In the genomic region with DNA sequence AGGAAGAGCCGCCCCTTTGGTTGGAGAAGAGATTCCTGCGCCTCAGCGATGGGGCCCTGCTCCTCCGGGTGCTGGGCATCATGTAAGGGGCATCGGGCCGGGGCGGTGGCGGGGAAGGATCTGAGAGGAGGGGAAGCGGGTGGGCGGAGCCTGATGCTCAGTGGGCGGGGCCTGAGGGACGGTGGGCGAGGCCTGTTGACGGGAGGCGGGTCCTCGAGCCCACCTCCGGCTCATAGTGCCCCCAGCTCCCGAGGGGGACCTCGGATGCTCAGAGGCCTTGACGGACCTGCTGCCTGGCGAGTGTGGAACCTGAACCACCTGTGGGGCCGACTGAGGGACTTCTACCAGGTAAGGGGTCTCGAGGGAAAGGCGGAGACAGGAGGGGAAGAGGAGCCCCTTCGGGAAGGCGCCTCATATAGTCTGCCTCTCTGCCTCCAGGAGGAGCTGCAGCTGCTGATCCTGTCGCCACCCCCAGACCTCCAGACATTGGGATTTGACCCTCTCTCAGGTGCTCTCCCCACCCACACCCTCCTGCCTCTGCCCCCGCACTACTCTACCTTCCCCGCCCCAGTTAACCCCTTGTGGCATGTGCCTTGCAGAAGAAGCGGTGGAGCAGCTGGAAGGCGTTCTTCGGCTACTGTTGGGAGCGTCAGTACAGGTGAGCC, we compare ENCODE assay signal across 7 cellular contexts. TPM values are rescaled to one million over a fixed set of nuclear protein-coding genes. Genes with fewer than 3 reads are reported as not detected.
DNase-seq lines count a peak whose midpoint lies in the region; ATAC-seq and TF ChIP-seq lines count a peak whose summit lies in the region.

No MANE protein-coding gene starts in this region.

- TF ChIP-seq RAD21 in liver (IDR thresholded peaks at IDR 0.05) = no peak

- H3K4me2 ChIP-seq in OCI-LY3 (ENCODE audit: low read length) = peak overlapping the region; percentile 97

- peak overlapping the region; percentile 83 for H3K27ac Mint-ChIP-seq in stimulated activated effector memory CD8-positive, alpha-beta T cell treated with anti-CD3 and anti-CD28 coated beads, Interleukin-12 subunit alpha, Interleukin-12 subunit beta, amount 100 ng/mL, for 72 hours

- peaks cover 55% of the 10 kb centered on the region for H3K36me3 ChIP-seq in OCI-LY3 (replicated peaks; ENCODE audit: low read depth, low read length)
- H3K36me3 ChIP-seq in liver (ENCODE audit: control insufficient read depth in 4 of 4, insufficient read depth in 3 of 4, low read depth in 1 of 4, low read length in 3 of 4) = no peaks in the 10 kb centered on the region

- H3K4me3 ChIP-seq in OCI-LY3 (ENCODE audit: low read length) (peak overlapping the region; percentile 83), liver (ENCODE audit: low read depth in 1 of 3, low read length in 3 of 3) (peak overlapping the region in 1 of 3 donors; percentile 21)

- H3K79me2 ChIP-seq in OCI-LY3 (ENCODE audit: low read length) = peaks cover 22% of the 10 kb centered on the region

- ATAC-seq in GM21529 (IDR thresholded peaks at IDR 0.05; ENCODE audit: unreplicated experiment) (peak; percentile 46), esophagus mucosa (no peak)
- ATAC-seq in stimulated activated effector memory CD8-positive, alpha-beta T cell treated with anti-CD3 and anti-CD28 coated beads, Interleukin-12 subunit alpha, Interleukin-12 subunit beta, amount 100 ng/mL, for 72 hours = peak; percentile 65

- H2AFZ ChIP-seq in OCI-LY3 (ENCODE audit: low read depth, low read length) = no peak overlapping the region

- H3K9ac ChIP-seq in OCI-LY3 (ENCODE audit: low read length) = peak overlapping the region; percentile 97
- no peak overlapping the region for H3K9ac ChIP-seq in liver (ENCODE audit: low read depth in 1 of 2, low read length in 2 of 2)

- H3K4me1 Mint-ChIP-seq in stimulated activated effector memory CD8-positive, alpha-beta T cell treated with anti-CD3 and anti-CD28 coated beads, Interleukin-12 subunit alpha, Interleukin-12 subunit beta, amount 100 ng/mL, for 72 hours = peaks cover 41% of the 10 kb centered on the region

- H3K27ac ChIP-seq in OCI-LY3 (ENCODE audit: low read length) (peak overlapping the region; percentile 85), liver (ENCODE audit: low read depth in 1 of 2, low read length in 2 of 2) (peak overlapping the region; percentile 18 to 61)

- no peaks in the 10 kb centered on the region for H3K9me3 Mint-ChIP-seq in stimulated activated effector memory CD8-positive, alpha-beta T cell treated with anti-CD3 and anti-CD28 coated beads, Interleukin-12 subunit alpha, Interleukin-12 subunit beta, amount 100 ng/mL, for 72 hours

- peak; percentile 37 to 68 (median 62) for DNase-seq in activated naive CD4-positive, alpha-beta T cell (lab: John Stamatoyannopoulos, UW)
- peak; percentile 81 to 95 for DNase-seq in stimulated activated effector memory CD8-positive, alpha-beta T cell treated with anti-CD3 and anti-CD28 coated beads, Interleukin-12 subunit alpha, Interleukin-12 subunit beta, amount 100 ng/mL, for 72 hours (ENCODE audit: low spot score in 2 of 2)
- DNase-seq in NCI-H128 (lab: John Stamatoyannopoulos, UW; ENCODE audit: unreplicated experiment) = no peak

- peaks cover 16% of the 10 kb centered on the region for H4K20me1 ChIP-seq in OCI-LY3 (ENCODE audit: insufficient read depth, low read length)

- H3K27me3 ChIP-seq in OCI-LY3 (ENCODE audit: low read depth, low read length) (no peaks in the 10 kb centered on the region), liver (ENCODE audit: control insufficient read depth in 4 of 4, insufficient read depth in 4 of 4, low read length in 3 of 4) (no peaks in the 10 kb centered on the region)

- WGBS in liver = 46% methylated on average over 33 of the region's 33 CpGs

- no peaks in the 10 kb centered on the region for H3K9me3 ChIP-seq in OCI-LY3 (ENCODE audit: insufficient read depth, low read length)
- H3K9me3 ChIP-seq in liver (ENCODE audit: control insufficient read depth in 4 of 4, low read length in 3 of 4) = no peaks in the 10 kb centered on the region

- no peak for TF ChIP-seq CTCF in OCI-LY3 (IDR thresholded peaks at IDR 0.05; ENCODE audit: low read depth, low read length)
- no peak for TF ChIP-seq CTCF in liver (IDR thresholded peaks at IDR 0.05; ENCODE audit: low read depth, low read length, missing input control)

- peaks cover 72% of the 10 kb centered on the region for H3K36me3 Mint-ChIP-seq in stimulated activated effector memory CD8-positive, alpha-beta T cell treated with anti-CD3 and anti-CD28 coated beads, Interleukin-12 subunit alpha, Interleukin-12 subunit beta, amount 100 ng/mL, for 72 hours

- H3K4me1 ChIP-seq in OCI-LY3 (ENCODE audit: low read length) (peaks cover 42% of the 10 kb centered on the region), liver (ENCODE audit: control insufficient read depth in 4 of 4, insufficient read depth in 4 of 4, low read length in 3 of 4) (peaks cover 0 to 12% (median 7%) of the 10 kb centered on the region in 4 donors)

- H3K4me3 Mint-ChIP-seq in stimulated activated effector memory CD8-positive, alpha-beta T cell treated with anti-CD3 and anti-CD28 coated beads, Interleukin-12 subunit alpha, Interleukin-12 subunit beta, amount 100 ng/mL, for 72 hours = peak overlapping the region; percentile 90

TF ChIP-seq in liver, 16 proteins besides CTCF, POLR2A, EP300 and RAD21:
- TF ChIP-seq HNF4G (IDR thresholded peaks at IDR 0.05) (no peak), YY1 (IDR thresholded peaks at IDR 0.05) (no peak), HNF4A (conservative IDR thresholded peaks at IDR 0.05) (no peak), FOXA1 (IDR thresholded peaks at IDR 0.05) (no peak), SP1 (IDR thresholded peaks at IDR 0.05) (no peak), JUND (IDR thresholded peaks at IDR 0.05) (no peak), FOXA2 (IDR thresholded peaks at IDR 0.05) (no peak), RXRA (IDR thresholded peaks at IDR 0.05) (no peak), TAF1 (conservative IDR thresholded peaks at IDR 0.05) (no peak), GABPA (IDR thresholded peaks at IDR 0.05 in 1 of 2, conservative IDR thresholded peaks at IDR 0.05 in 1 of 2) (no peak), NR2F2 (IDR thresholded peaks at IDR 0.05) (no peak)
- TF ChIP-seq, protein P1, sequence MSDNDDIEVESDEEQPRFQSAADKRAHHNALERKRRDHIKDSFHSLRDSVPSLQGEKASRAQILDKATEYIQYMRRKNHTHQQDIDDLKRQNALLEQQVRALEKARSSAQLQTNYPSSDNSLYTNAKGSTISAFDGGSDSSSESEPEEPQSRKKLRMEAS (IDR thresholded peaks at IDR 0.05) = no peak
- TF ChIP-seq, protein P2, sequence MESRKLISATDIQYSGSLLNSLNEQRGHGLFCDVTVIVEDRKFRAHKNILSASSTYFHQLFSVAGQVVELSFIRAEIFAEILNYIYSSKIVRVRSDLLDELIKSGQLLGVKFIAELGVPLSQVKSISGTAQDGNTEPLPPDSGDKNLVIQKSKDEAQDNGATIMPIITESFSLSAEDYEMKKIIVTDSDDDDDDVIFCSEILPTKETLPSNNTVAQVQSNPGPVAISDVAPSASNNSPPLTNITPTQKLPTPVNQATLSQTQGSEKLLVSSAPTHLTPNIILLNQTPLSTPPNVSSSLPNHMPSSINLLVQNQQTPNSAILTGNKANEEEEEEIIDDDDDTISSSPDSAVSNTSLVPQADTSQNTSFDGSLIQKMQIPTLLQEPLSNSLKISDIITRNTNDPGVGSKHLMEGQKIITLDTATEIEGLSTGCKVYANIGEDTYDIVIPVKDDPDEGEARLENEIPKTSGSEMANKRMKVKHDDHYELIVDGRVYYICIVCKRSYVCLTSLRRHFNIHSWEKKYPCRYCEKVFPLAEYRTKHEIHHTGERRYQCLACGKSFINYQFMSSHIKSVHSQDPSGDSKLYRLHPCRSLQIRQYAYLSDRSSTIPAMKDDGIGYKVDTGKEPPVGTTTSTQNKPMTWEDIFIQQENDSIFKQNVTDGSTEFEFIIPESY (IDR thresholded peaks at IDR 0.05) = no peak
- TF ChIP-seq, protein P3, sequence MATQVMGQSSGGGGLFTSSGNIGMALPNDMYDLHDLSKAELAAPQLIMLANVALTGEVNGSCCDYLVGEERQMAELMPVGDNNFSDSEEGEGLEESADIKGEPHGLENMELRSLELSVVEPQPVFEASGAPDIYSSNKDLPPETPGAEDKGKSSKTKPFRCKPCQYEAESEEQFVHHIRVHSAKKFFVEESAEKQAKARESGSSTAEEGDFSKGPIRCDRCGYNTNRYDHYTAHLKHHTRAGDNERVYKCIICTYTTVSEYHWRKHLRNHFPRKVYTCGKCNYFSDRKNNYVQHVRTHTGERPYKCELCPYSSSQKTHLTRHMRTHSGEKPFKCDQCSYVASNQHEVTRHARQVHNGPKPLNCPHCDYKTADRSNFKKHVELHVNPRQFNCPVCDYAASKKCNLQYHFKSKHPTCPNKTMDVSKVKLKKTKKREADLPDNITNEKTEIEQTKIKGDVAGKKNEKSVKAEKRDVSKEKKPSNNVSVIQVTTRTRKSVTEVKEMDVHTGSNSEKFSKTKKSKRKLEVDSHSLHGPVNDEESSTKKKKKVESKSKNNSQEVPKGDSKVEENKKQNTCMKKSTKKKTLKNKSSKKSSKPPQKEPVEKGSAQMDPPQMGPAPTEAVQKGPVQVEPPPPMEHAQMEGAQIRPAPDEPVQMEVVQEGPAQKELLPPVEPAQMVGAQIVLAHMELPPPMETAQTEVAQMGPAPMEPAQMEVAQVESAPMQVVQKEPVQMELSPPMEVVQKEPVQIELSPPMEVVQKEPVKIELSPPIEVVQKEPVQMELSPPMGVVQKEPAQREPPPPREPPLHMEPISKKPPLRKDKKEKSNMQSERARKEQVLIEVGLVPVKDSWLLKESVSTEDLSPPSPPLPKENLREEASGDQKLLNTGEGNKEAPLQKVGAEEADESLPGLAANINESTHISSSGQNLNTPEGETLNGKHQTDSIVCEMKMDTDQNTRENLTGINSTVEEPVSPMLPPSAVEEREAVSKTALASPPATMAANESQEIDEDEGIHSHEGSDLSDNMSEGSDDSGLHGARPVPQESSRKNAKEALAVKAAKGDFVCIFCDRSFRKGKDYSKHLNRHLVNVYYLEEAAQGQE (IDR thresholded peaks at IDR 0.05) = no peak

RNA-seq across cellular contexts. Expression of a gene that starts 0.8 kb away (rescaled TPM):
- total RNA-seq in liver = 1 to 10 TPM; 4.4 to 4.9 TPM
- polyA plus RNA-seq in liver = 1 to 10 TPM; 3.5 to 3.6 TPM
- total RNA-seq in esophagus mucosa = 4.5 TPM

RNA-seq across cellular contexts. Expression of a gene that starts 18.2 kb away (rescaled TPM):
- 10 to 100 TPM; 10.8 to 13.5 TPM for total RNA-seq in liver
- polyA plus RNA-seq in liver = 1 to 10 TPM; 2.0 to 9.1 TPM
- total RNA-seq in esophagus mucosa = 36.2 TPM

RNA-seq across cellular contexts. Expression of a gene that starts 22.9 kb away (rescaled TPM):
- 10 to 100 TPM; 66.8 to 93.4 TPM for total RNA-seq in liver
- polyA plus RNA-seq in liver = 100 to 1,000 TPM; 176 to 201 TPM
- 331 TPM for total RNA-seq in esophagus mucosa

RNA-seq across cellular contexts. Expression of a gene that starts 23.4 kb away (rescaled TPM):
- total RNA-seq in liver (100 to 1,000 TPM in 1 of 2 donors, 10 to 100 TPM in 1; 52.5 to 137 TPM), esophagus mucosa (181 TPM)
- 100 to 1,000 TPM; 130 to 132 TPM for polyA plus RNA-seq in liver

RNA-seq across cellular contexts. Expression of a gene that starts 35.5 kb away (rescaled TPM):
- 10 to 100 TPM; 19.8 to 64.8 TPM for total RNA-seq in liver
- 10 to 100 TPM; 13.9 to 55.3 TPM for polyA plus RNA-seq in liver
- 63.2 TPM for total RNA-seq in esophagus mucosa
